Comparison of ENCODE assay signal across 10 cellular contexts in genomic region chr11:102476069-102476468, GRCh38. TPM values are rescaled to one million over a fixed set of nuclear protein-coding genes. Genes with fewer than 3 reads are reported as not detected.
DNase-seq lines count a peak whose midpoint lies in the region; ATAC-seq and TF ChIP-seq lines count a peak whose summit lies in the region.
"Had no signal": no experiment of that assay in that cellular context is flagged by ENCODE, and none has a peak within 500 bp of the region (broad histone marks: within the 10 kb centered on the region; RNA-seq: fewer than 3 reads in every experiment).

No MANE protein-coding gene starts in this region.

- no peak overlapping the region for H3K14ac ChIP-seq in IMR-90 (replicated peaks; ENCODE audit: low read depth, low read length)

- H3K4me2 ChIP-seq in IMR-90 (ENCODE audit: low read depth, low read length): no peak overlapping the region; the same call in 1 of the 2 replicates
- H3K4me2 ChIP-seq in mesendoderm (ENCODE audit: low read length): no peak overlapping the region

- H4K91ac ChIP-seq in IMR-90 (ENCODE audit: insufficient read depth, low read depth, low read length): no peak overlapping the region

- H3K56ac ChIP-seq in IMR-90 (ENCODE audit: extremely low read depth, insufficient read depth, low read length) (no peak overlapping the region), mesendoderm (ENCODE audit: low read length) (no peak overlapping the region)

- H2BK15ac ChIP-seq in IMR-90 (ENCODE audit: low read depth, low read length) (no peak overlapping the region), mesendoderm (replicated peaks; ENCODE audit: low read depth) (peak overlapping the region; percentile 36)

- H2AK5ac ChIP-seq in IMR-90 (ENCODE audit: low read depth, low read length) (no peak overlapping the region), mesendoderm (ENCODE audit: low read length) (no peak overlapping the region)

- H4K20me1 ChIP-seq in IMR-90 (ENCODE audit: insufficient read depth, low read length): no peaks in the 10 kb centered on the region

- no peaks in the 10 kb centered on the region for H3K27me3 Mint-ChIP-seq in Calu3 (ENCODE audit: unreplicated experiment)
- no peaks in the 10 kb centered on the region for H3K27me3 Mint-ChIP-seq in activated naive CD8-positive, alpha-beta T cell treated with anti-CD3 and anti-CD28 coated beads, Interleukin-2, amount 50 U/mL, for 24 hours

- H2AFZ ChIP-seq in IMR-90 (replicated peaks; ENCODE audit: low read length, poor library complexity): no peak overlapping the region

- H3K79me1 ChIP-seq in IMR-90 (ENCODE audit: low read depth in 1 of 2, low read length in 2 of 2) (no peaks in the 10 kb centered on the region), mesendoderm (ENCODE audit: low read length) (no peaks in the 10 kb centered on the region)

- no peaks in the 10 kb centered on the region for H3K79me2 ChIP-seq in mesendoderm (ENCODE audit: control insufficient read depth, insufficient read depth, low read length)

- H3K9ac ChIP-seq in IMR-90 (ENCODE audit: low read depth, low read length) (no peak overlapping the region), mesendoderm (ENCODE audit: low read length) (no peak overlapping the region)

- H2BK20ac ChIP-seq in IMR-90 (ENCODE audit: low read depth, low read length): no peak overlapping the region; the same call in 1 of the 2 replicates

- H3K36me3 Mint-ChIP-seq in Calu3 (ENCODE audit: insufficient read depth, unreplicated experiment): peaks cover 9% of the 10 kb centered on the region
- H3K36me3 Mint-ChIP-seq in activated naive CD8-positive, alpha-beta T cell treated with anti-CD3 and anti-CD28 coated beads, Interleukin-2, amount 50 U/mL, for 24 hours (ENCODE audit: low read depth): no peaks in the 10 kb centered on the region

- dilution Hi-C loops in IMR-90 (cut with HindIII; ENCODE audit: low sequenced_read_pairs, unreplicated experiment): no loop called here

- TF ChIP-seq RAD21 in IMR-90 (IDR thresholded peaks at IDR 0.05; ENCODE audit: low read length): no peak

- no peak overlapping the region for H2AK9ac ChIP-seq in IMR-90 (replicated peaks; ENCODE audit: low read depth, low read length, poor library complexity)

- no CpG with 5 or more reads among the region's 1 CpG for WGBS in IMR-90 (ENCODE audit: extremely low coverage in 2 of 2, insufficient read length in 1 of 2), 2 experiments
- WGBS in mesendoderm (ENCODE audit: extremely low coverage, insufficient coverage, low lambda C conversion rate): no CpG with 5 or more reads among the region's 1 CpG

- peak overlapping the region; percentile 84 for H3K27ac Mint-ChIP-seq in Calu3 (ENCODE audit: unreplicated experiment)
- peak overlapping the region; percentile 61 for H3K27ac Mint-ChIP-seq in activated naive CD8-positive, alpha-beta T cell treated with anti-CD3 and anti-CD28 coated beads, Interleukin-2, amount 50 U/mL, for 24 hours

- TF ChIP-seq POLR2A in IMR-90 (IDR thresholded peaks at IDR 0.05; ENCODE audit: low read depth, low read length): no peak

- H2BK5ac ChIP-seq in IMR-90 (ENCODE audit: low read depth, low read length, poor library complexity, severe bottlenecking) (no peak overlapping the region), mesendoderm (ENCODE audit: low read length) (no peak overlapping the region)

- ATAC-seq in IMR-90 (ENCODE audit: low read depth) (no peak; the same call in 1 of the 2 replicates), GM21390 (IDR thresholded peaks at IDR 0.05; ENCODE audit: unreplicated experiment) (no peak), HG02763 (IDR thresholded peaks at IDR 0.05; ENCODE audit: unreplicated experiment) (no peak)
- ATAC-seq in activated naive CD8-positive, alpha-beta T cell treated with anti-CD3 and anti-CD28 coated beads, Interleukin-2, amount 50 U/mL, for 24 hours: no peak

- H2BK120ac ChIP-seq in IMR-90 (ENCODE audit: low read depth, low read length): no peak overlapping the region
- H2BK120ac ChIP-seq in mesendoderm (ENCODE audit: low read depth, low read length): no peak overlapping the region

- H3K27ac ChIP-seq in IMR-90 (ENCODE audit: insufficient read depth, low read length) (no peak overlapping the region), mesendoderm (ENCODE audit: low read depth, low read length) (no peak overlapping the region)

- BruUV-seq in Calu3 (replicated peaks; lab: Mats Ljungman, UMichigan) (no TSS peak), IMR-90 (replicated peaks; lab: Mats Ljungman, UMichigan) (no TSS peak)

- DNase-seq in Calu3: no peak
- peak; percentile 68 for DNase-seq in IMR-90
- no peak for DNase-seq in activated naive CD8-positive, alpha-beta T cell treated with anti-CD3 and anti-CD28 coated beads, Interleukin-2, amount 50 U/mL, for 24 hours
- no peak for DNase-seq in mesendoderm
- no peak for DNase-seq in DMS114 treated with DMSO at 0.1 percent for 48 hours (lab: John Stamatoyannopoulos, UW; ENCODE audit: unreplicated experiment)
- DNase-seq: stimulated activated naive CD4-positive, alpha-beta T cell treated with Interleukin-2 at 50 U/mL for 16 hours had no signal

- H3K9me3 ChIP-seq in IMR-90 (ENCODE audit: control insufficient read depth, insufficient read depth, low read length): no peaks in the 10 kb centered on the region

- CTCF ChIA-PET in Calu3 (lab: Charles Lee): interaction anchor here (0.7 to 1.5 kb wide), 2 partner anchors 9 to 137 kb away, joined by 3 to 4 read pairs; no protein-coding TSS in a partner anchor
- CTCF ChIA-PET in IMR-90 (lab: Yijun Ruan, JAX): interaction anchor here (1.1 kb wide), 1 partner anchor 15 kb away, joined by 3 read pairs; no protein-coding TSS in a partner anchor

- H3K4me3 ChIP-seq in IMR-90 (ENCODE audit: insufficient read depth, low read depth, low read length): no peak overlapping the region
- H3K4me3 ChIP-seq in mesendoderm (ENCODE audit: low read length): no peak overlapping the region

- H3K4me1 ChIP-seq in IMR-90 (ENCODE audit: control insufficient read depth, insufficient read depth, low read length) (peaks cover 3% of the 10 kb centered on the region; the same call in 1 of the 2 replicates), mesendoderm (ENCODE audit: control insufficient read depth, low read depth, low read length) (peaks cover 8% of the 10 kb centered on the region)

- H4K8ac ChIP-seq in IMR-90 (ENCODE audit: low read depth in 2 of 2, low read length in 2 of 2): no peak overlapping the region
- no peak overlapping the region for H4K8ac ChIP-seq in mesendoderm (ENCODE audit: low read depth, low read length)

- H3K23ac ChIP-seq in IMR-90 (ENCODE audit: low read depth, low read length): no peak overlapping the region
- H3K23ac ChIP-seq in mesendoderm (ENCODE audit: low read length): no peak overlapping the region

- TF ChIP-seq CTCF in Calu3 (IDR thresholded peaks at IDR 0.05; ENCODE audit: unreplicated experiment) (no peak), IMR-90 (conservative IDR thresholded peaks at IDR 0.05; ENCODE audit: low read depth, low read length) (no peak)

- no peaks in the 10 kb centered on the region for H3K9me3 Mint-ChIP-seq in Calu3 (ENCODE audit: low read depth, unreplicated experiment)
- H3K9me3 Mint-ChIP-seq in activated naive CD8-positive, alpha-beta T cell treated with anti-CD3 and anti-CD28 coated beads, Interleukin-2, amount 50 U/mL, for 24 hours: no peaks in the 10 kb centered on the region

- no peaks in the 10 kb centered on the region for H3K36me3 ChIP-seq in IMR-90 (ENCODE audit: control insufficient read depth, insufficient read depth, low read length)
- H3K36me3 ChIP-seq in mesendoderm (ENCODE audit: control insufficient read depth, insufficient read depth, low read length): no peaks in the 10 kb centered on the region

- in situ Hi-C loops in IMR-90 (cut with MboI; ENCODE audit: low sequenced_read_pairs): loop anchor here (25.0 kb wide), 1 partner anchor 1039 kb away; no protein-coding TSS in a partner anchor

- no peak overlapping the region for H3K4me3 Mint-ChIP-seq in Calu3 (ENCODE audit: low read depth, unreplicated experiment)
- peak overlapping the region; percentile 24 for H3K4me3 Mint-ChIP-seq in activated naive CD8-positive, alpha-beta T cell treated with anti-CD3 and anti-CD28 coated beads, Interleukin-2, amount 50 U/mL, for 24 hours

- H4K5ac ChIP-seq in IMR-90 (ENCODE audit: low read depth, low read length): no peak overlapping the region
- no peak overlapping the region for H4K5ac ChIP-seq in mesendoderm (ENCODE audit: low read length)

- H3K27me3 ChIP-seq in IMR-90 (ENCODE audit: control insufficient read depth, insufficient read depth, low read length): no peaks in the 10 kb centered on the region
- H3K27me3 ChIP-seq in mesendoderm (ENCODE audit: insufficient read depth, low read length, poor library complexity): no peaks in the 10 kb centered on the region

- H3K18ac ChIP-seq in IMR-90 (ENCODE audit: low read depth, low read length) (no peak overlapping the region; the same call in 1 of the 2 replicates), mesendoderm (ENCODE audit: low read length) (peak overlapping the region; percentile 60)

- no peaks in the 10 kb centered on the region for H3K9me1 ChIP-seq in IMR-90 (ENCODE audit: insufficient read depth, low read length)

- intact Hi-C loops in Calu3 (cut with micrococcal nuclease; ENCODE audit: unreplicated experiment) (no loop called here), IMR-90 (cut with micrococcal nuclease) (no loop called here)

- H3K4me1 Mint-ChIP-seq in Calu3 (ENCODE audit: low read depth, unreplicated experiment): peaks cover 70% of the 10 kb centered on the region
- H3K4me1 Mint-ChIP-seq in activated naive CD8-positive, alpha-beta T cell treated with anti-CD3 and anti-CD28 coated beads, Interleukin-2, amount 50 U/mL, for 24 hours: peaks cover 60% of the 10 kb centered on the region

- POLR2A ChIA-PET in IMR-90 (lab: Charles Lee; ENCODE audit: unreplicated experiment): no interaction called here

- H3K4ac ChIP-seq in IMR-90 (ENCODE audit: low read depth, low read length) (no peak overlapping the region), mesendoderm (ENCODE audit: low read depth, low read length) (no peak overlapping the region)

TF ChIP-seq in IMR-90, 13 proteins besides CTCF, POLR2A, EP300 and RAD21:
- TF ChIP-seq SMC3 (IDR thresholded peaks at IDR 0.05; ENCODE audit: low read depth, low read length) (no peak), CEBPB (IDR thresholded peaks at IDR 0.05; ENCODE audit: low read depth, low read length) (peak; percentile 56)

RNA-seq across cellular contexts. Expression of gene TMEM123, which starts 23.5 kb away (rescaled TPM):
- total RNA-seq in Calu3 (2022) (204 and 236 TPM in 2 replicates), IMR-90 (2012; rRNA removed) (127 and 138 TPM in 2 replicates)
- 96.9 and 191 TPM in 2 replicates for polyA plus RNA-seq in IMR-90 (2012; rRNA removed)
- 27.3 and 34.3 TPM in 2 replicates for polyA plus RNA-seq in IMR-90 (2012; cell fraction: cytosol; rRNA removed)
- 5.9 and 19.4 TPM in 2 replicates for polyA plus RNA-seq in IMR-90 (2012; cell fraction: nucleus; rRNA removed; ENCODE audit: low replicate concordance)
- 71.2 TPM for polyA plus RNA-seq in mesendoderm (2013, experiment 1 of 2)
- 71.7 TPM for polyA plus RNA-seq in mesendoderm (2013, experiment 2 of 2)

RNA-seq across cellular contexts. Expression of gene MMP7, which starts 54.5 kb away (rescaled TPM):
- total RNA-seq in Calu3 (2022) (95.5 and 171 TPM in 2 replicates), IMR-90 (2012; rRNA removed) (not detected in 2 replicates)
- polyA plus RNA-seq in IMR-90 (2012; rRNA removed): not detected in 2 replicates
- not detected in 2 replicates for polyA plus RNA-seq in IMR-90 (2012; cell fraction: cytosol; rRNA removed)
- not detected in 2 replicates for polyA plus RNA-seq in IMR-90 (2012; cell fraction: nucleus; rRNA removed; ENCODE audit: low replicate concordance)
- polyA plus RNA-seq in mesendoderm (2013, experiment 1 of 2): not detected
- polyA plus RNA-seq in mesendoderm (2013, experiment 2 of 2): not detected
- total RNA-seq: activated CD8-positive, alpha-beta memory T cell treated with anti-CD3 and anti-CD28 coated beads for 36 hours; myocyte had no signal

Comparison
In these comparisons a context has a peak if more than half of its experiments do, and no peak if none do; other contexts are left out.
1. RNA of gene MMP7, which starts 54.5 kb away (total RNA-seq): 95.5 to 171 TPM in Calu3; not detected in IMR-90; every median in the first group is over 10 times any median in the second.